19 cellular contexts compared by ENCODE assay signal in genomic region chr4:168623011-168623410, GRCh38.
A peak's percentile ranks its signal among the peaks of the same experiment; 100 is the strongest.
DNase-seq lines count a peak whose midpoint lies in the region; ATAC-seq, FAIRE-seq and TF ChIP-seq lines count a peak whose summit lies in the region.
"Had no signal": no experiment of that assay in that cellular context is flagged by ENCODE, and none has a peak within 500 bp of the region (broad histone marks: within the 10 kb centered on the region; RNA-seq: fewer than 3 reads in every experiment).

No MANE protein-coding gene starts in this region.

- CTCF ChIA-PET in A549 (lab: Yijun Ruan, JAX) = interaction anchor here (0.6 to 1.2 kb wide), 2 partner anchors 30 to 38 kb away, joined by 3 read pairs; no protein-coding TSS in a partner anchor

- intact Hi-C loops in esophagus muscularis mucosa (cut with DNase I) = no loop called here

- peak overlapping the region; percentile 66 for H2AFZ ChIP-seq in parathyroid adenoma

- no peaks in the 10 kb centered on the region for H3K27me3 ChIP-seq in SJCRH30
- no peaks in the 10 kb centered on the region for H3K27me3 ChIP-seq in foreskin keratinocyte
- H3K27me3 ChIP-seq in parathyroid adenoma (ENCODE audit: control insufficient read depth, insufficient read depth, low read length) = no peaks in the 10 kb centered on the region
- H3K27me3 ChIP-seq in esophagus muscularis mucosa = no peaks in the 10 kb centered on the region

- H3K4me1 ChIP-seq in A549 (peaks cover 33% of the 10 kb centered on the region), SJCRH30 (peaks cover 40% of the 10 kb centered on the region), foreskin keratinocyte (peaks cover 9% of the 10 kb centered on the region), parathyroid adenoma (peaks cover 6% of the 10 kb centered on the region), esophagus muscularis mucosa (peaks cover 16 to 43% (median 20%) of the 10 kb centered on the region in 4 donors)

- POLR2A ChIA-PET in A549 (lab: Yijun Ruan, JAX) = no interaction called here

- no peak overlapping the region for H3K9ac ChIP-seq in parathyroid adenoma

- H3K9me3 ChIP-seq in A549 (no peaks in the 10 kb centered on the region), SJCRH30 (replicated peaks) (no peaks in the 10 kb centered on the region), parathyroid adenoma (ENCODE audit: control insufficient read depth, low read length) (no peaks in the 10 kb centered on the region), esophagus muscularis mucosa (no peaks in the 10 kb centered on the region)

- TF ChIP-seq CTCF in A549 (IDR thresholded peaks at IDR 0.05) (no peak), foreskin keratinocyte (conservative IDR thresholded peaks at IDR 0.05) (no peak), parathyroid adenoma (IDR thresholded peaks at IDR 0.05) (no peak), esophagus muscularis mucosa (IDR thresholded peaks at IDR 0.05) (no peak)

- TF ChIP-seq POLR2A in A549 (IDR thresholded peaks at IDR 0.05; ENCODE audit: low read length) = no peak
- TF ChIP-seq POLR2A in esophagus muscularis mucosa (IDR thresholded peaks at IDR 0.05; ENCODE audit: low read depth) = no peak

- H3K36me3 ChIP-seq in SJCRH30 (no peaks in the 10 kb centered on the region), parathyroid adenoma (ENCODE audit: control insufficient read depth, insufficient read depth, low read length) (no peaks in the 10 kb centered on the region), esophagus muscularis mucosa (no peaks in the 10 kb centered on the region)

- ATAC-seq in A549 (no peak), foreskin keratinocyte (no peak), HG03097 (IDR thresholded peaks at IDR 0.05; ENCODE audit: low FRiP score, unreplicated experiment) (no peak)

- no peak for DNase-seq in A549 (ENCODE audit: low read depth in 1 of 2, low spot score in 1 of 2)
- no peak for DNase-seq in SJCRH30
- no peak for DNase-seq in foreskin keratinocyte
- DNase-seq in DMS 273 (lab: John Stamatoyannopoulos, UW; ENCODE audit: unreplicated experiment) = no peak
- DNase-seq in GM03348 (ENCODE audit: low spot score) = no peak
- no peak for DNase-seq in esophagus muscularis mucosa (ENCODE audit: extremely low spot score)
- DNase-seq: CD4-positive, CD25-positive, alpha-beta regulatory T cell; DMS79 treated with DMSO at 0.1 percent for 48 hours; NCI-H1694; NCI-H2081; NCI-H446; NCI-H526 treated with DMSO at 0.1 percent for 48 hours; OCI-M1 had no signal

- no peak for FAIRE-seq in A549 (lab: Jason Lieb, UNC)
- FAIRE-seq: A204.1, GM12891, H1, RCC 7860 had no signal

- no peak for TF ChIP-seq RAD21 in A549 (conservative IDR thresholded peaks at IDR 0.05 in 1 of 2, IDR thresholded peaks at IDR 0.05 in 1 of 2)

- peak overlapping the region; percentile 13 to 64; a peak in 3 of 6 replicates for H3K27ac ChIP-seq in A549
- peak overlapping the region; percentile 36; the same call in 1 of the 2 replicates for H3K27ac ChIP-seq in SJCRH30
- peak overlapping the region; percentile 64 for H3K27ac ChIP-seq in foreskin keratinocyte
- peak overlapping the region; percentile 29 for H3K27ac ChIP-seq in parathyroid adenoma
- peak overlapping the region in 2 of 4 donors; percentile 35 to 70 for H3K27ac ChIP-seq in esophagus muscularis mucosa (replicated peaks in 1 of 4)

- H3K79me2 ChIP-seq in parathyroid adenoma = no peaks in the 10 kb centered on the region

- H3K4me2 ChIP-seq in A549 (no peak overlapping the region), parathyroid adenoma (ENCODE audit: low read length) (no peak overlapping the region)

- TF ChIP-seq EP300 in A549 (IDR thresholded peaks at IDR 0.05) (no peak), esophagus muscularis mucosa (IDR thresholded peaks at IDR 0.05) (no peak)

- H3K4me3 ChIP-seq in A549 (no peak overlapping the region), SJCRH30 (no peak overlapping the region), parathyroid adenoma (ENCODE audit: low read depth, low read length) (no peak overlapping the region), esophagus muscularis mucosa (no peak overlapping the region)

TF ChIP-seq in A549, 52 proteins besides CTCF, POLR2A, EP300 and RAD21:
- no peak for TF ChIP-seq ZSCAN20 (CRISPR knock-in tag; IDR thresholded peaks at IDR 0.05)
- no peak for TF ChIP-seq CHD4 (IDR thresholded peaks at IDR 0.05; ENCODE audit: borderline replicate concordance)
- no peak for TF ChIP-seq FOSB (CRISPR knock-in tag; IDR thresholded peaks at IDR 0.05)
- TF ChIP-seq KDM5A (IDR thresholded peaks at IDR 0.05) = no peak
